18 cellular contexts compared by ENCODE assay signal in genomic region chr2:118843492-118844132, GRCh38. TPM values are rescaled to one million over a fixed set of nuclear protein-coding genes. Genes with fewer than 3 reads are reported as not detected.
A peak's percentile ranks its signal among the peaks of the same experiment; 100 is the strongest.
DNase-seq lines count a peak whose midpoint lies in the region; ATAC-seq, FAIRE-seq and TF ChIP-seq lines count a peak whose summit lies in the region.
"Had no signal": no experiment of that assay in that cellular context is flagged by ENCODE, and none has a peak within 500 bp of the region (broad histone marks: within the 10 kb centered on the region; RNA-seq: fewer than 3 reads in every experiment).

No MANE protein-coding gene starts in this region.

- H3K27ac Mint-ChIP-seq in CD8-positive, alpha-beta T cell: no peak overlapping the region
- no peak overlapping the region for H3K27ac Mint-ChIP-seq in osteocyte (ENCODE audit: unreplicated experiment)
- H3K27ac Mint-ChIP-seq: activated CD4-positive, alpha-beta T cell treated with anti-CD3 and anti-CD28 coated beads for 36 hours; memory B cell; T-helper 2 cell treated with Interferon-gamma antibody and Interleukin-4, amounts not matched to agents 5 μg/mL and 100 μg/mL, for 36 hours had no signal

- FAIRE-seq in GM19239 (lab: Jason Lieb, UNC): no peak

- no peaks in the 10 kb centered on the region for H3K9me3 Mint-ChIP-seq in CD8-positive, alpha-beta T cell
- H3K9me3 Mint-ChIP-seq in osteocyte (ENCODE audit: unreplicated experiment): no peaks in the 10 kb centered on the region
- H3K9me3 Mint-ChIP-seq: memory B cell; T-helper 2 cell treated with Interferon-gamma antibody and Interleukin-4, amounts not matched to agents 5 μg/mL and 100 μg/mL, for 36 hours had no signal

- TF ChIP-seq CTCF in CD8-positive, alpha-beta T cell (IDR thresholded peaks at IDR 0.05): no peak
- TF ChIP-seq CTCF in fibroblast of the aortic adventitia (IDR thresholded peaks at IDR 0.05; ENCODE audit: insufficient read depth, low read length) (no peak), osteocyte (IDR thresholded peaks at IDR 0.05) (no peak)

- 3% methylated on average over 10 of the region's 10 CpGs for WGBS in HUES64

- no peak for ATAC-seq in CD8-positive, alpha-beta T cell
- ATAC-seq: activated CD4-positive, alpha-beta T cell treated with anti-CD3 and anti-CD28 coated beads for 36 hours had no signal

- no peaks in the 10 kb centered on the region for H3K36me3 ChIP-seq in CD8-positive, alpha-beta T cell (ENCODE audit: insufficient read depth, low read length)
- no peaks in the 10 kb centered on the region for H3K36me3 ChIP-seq in HUES64 (ENCODE audit: insufficient read depth, low read length)
- H3K36me3 ChIP-seq: thoracic aorta had no signal

- no peaks in the 10 kb centered on the region for H3K9me3 ChIP-seq in CD8-positive, alpha-beta T cell (ENCODE audit: low read length)
- no peaks in the 10 kb centered on the region for H3K9me3 ChIP-seq in HUES64 (ENCODE audit: insufficient read depth, low read depth, low read length)
- H3K9me3 ChIP-seq: thoracic aorta had no signal

- CTCF ChIA-PET in CD8-positive, alpha-beta T cell (lab: Charles Lee): interaction anchor here (1.5 kb wide), 1 partner anchor 12 kb away, joined by 5 read pairs; no protein-coding TSS in a partner anchor

- no peak for DNase-seq in CD8-positive, alpha-beta T cell
- DNase-seq in fibroblast of the aortic adventitia (ENCODE audit: low read depth) (no peak), osteocyte (ENCODE audit: extremely low spot score, unreplicated experiment) (peak; percentile 53), NCI-H1105 treated with DMSO at 0.1 percent for 48 hours (lab: John Stamatoyannopoulos, UW) (no peak), GM19239 (ENCODE audit: insufficient read length, low spot score) (no peak)
- DNase-seq in activated CD4-positive, alpha-beta T cell treated with anti-CD3 and anti-CD28 coated beads, Interleukin-2, amount 50 U/mL, for 4 hours: no peak
- no peak for DNase-seq in activated effector memory CD4-positive, alpha-beta T cell treated with anti-CD3 and anti-CD28 coated beads, Interleukin-2, amount 50 U/mL, for 16 hours
- DNase-seq: activated CD4-positive, alpha-beta T cell treated with anti-CD3 and anti-CD28 coated beads for 36 hours; activated T-cell treated with anti-CD3 and anti-CD28 coated beads, Interleukin-2, amount 50 U/mL, for 48 hours; aorta; NCI-H187; NCI-H748 treated with DMSO at 0.1 percent for 48 hours had no signal

- H3K4me3 Mint-ChIP-seq in CD8-positive, alpha-beta T cell: peak overlapping the region; percentile 22
- H3K4me3 Mint-ChIP-seq in osteocyte (ENCODE audit: unreplicated experiment): no peak overlapping the region
- H3K4me3 Mint-ChIP-seq: T-helper 2 cell treated with Interferon-gamma antibody and Interleukin-4, amounts not matched to agents 5 μg/mL and 100 μg/mL, for 36 hours had no signal

- no peaks in the 10 kb centered on the region for H3K36me3 Mint-ChIP-seq in CD8-positive, alpha-beta T cell
- H3K36me3 Mint-ChIP-seq in osteocyte (ENCODE audit: unreplicated experiment): no peaks in the 10 kb centered on the region
- H3K36me3 Mint-ChIP-seq: memory B cell had no signal

- no peak overlapping the region for H3K9ac ChIP-seq in HUES64 (ENCODE audit: low read depth, low read length)

- intact Hi-C loops in CD8-positive, alpha-beta T cell (cut with DNase I, micrococcal nuclease): no loop called here

- no peak overlapping the region for H3K27ac ChIP-seq in CD8-positive, alpha-beta T cell (ENCODE audit: low read depth, low read length)
- no peak overlapping the region for H3K27ac ChIP-seq in HUES64 (ENCODE audit: low read depth, low read length)
- H3K27ac ChIP-seq: thoracic aorta had no signal

- H3K4me1 Mint-ChIP-seq in CD8-positive, alpha-beta T cell (ENCODE audit: low read depth): peaks cover 28% of the 10 kb centered on the region
- peaks cover 24% of the 10 kb centered on the region for H3K4me1 Mint-ChIP-seq in osteocyte (ENCODE audit: unreplicated experiment)

- peaks cover 62% of the 10 kb centered on the region for H3K27me3 ChIP-seq in CD8-positive, alpha-beta T cell (ENCODE audit: insufficient read depth, low read length)
- H3K27me3 ChIP-seq in HUES64 (ENCODE audit: insufficient read depth, low read length): peaks cover 100% of the 10 kb centered on the region

- POLR2A ChIA-PET in CD8-positive, alpha-beta T cell (lab: Charles Lee): interaction anchor here (0.6 kb wide), 1 partner anchor 565 kb away, joined by 4 read pairs; no protein-coding TSS in a partner anchor

- H3K4me1 ChIP-seq in CD8-positive, alpha-beta T cell (ENCODE audit: insufficient read depth, low read length): peaks cover 30% of the 10 kb centered on the region
- peaks cover 19% of the 10 kb centered on the region for H3K4me1 ChIP-seq in HUES64 (ENCODE audit: insufficient read depth, low read length)

- H3K4me3 ChIP-seq in CD8-positive, alpha-beta T cell (ENCODE audit: low read depth, low read length): no peak overlapping the region
- peak overlapping the region; percentile 24; the same call in 1 of the 2 replicates for H3K4me3 ChIP-seq in HUES64 (ENCODE audit: low read length)
- peak overlapping the region; percentile 66 for H3K4me3 ChIP-seq in fibroblast of the aortic adventitia (ENCODE audit: low read depth, low read length)

- H3K27me3 Mint-ChIP-seq in CD8-positive, alpha-beta T cell (ENCODE audit: low read depth): peaks cover 74% of the 10 kb centered on the region
- peaks cover 78% of the 10 kb centered on the region for H3K27me3 Mint-ChIP-seq in osteocyte (ENCODE audit: unreplicated experiment)

RNA-seq across cellular contexts. Expression of gene EN1, which starts 3.8 kb away (rescaled TPM):
- not detected for total RNA-seq in CD8-positive, alpha-beta T cell
- polyA plus RNA-seq in HUES64 (2013, experiment 1 of 2): 0.35 TPM
- polyA plus RNA-seq in HUES64 (2013, experiment 2 of 2): 0.25 TPM
- total RNA-seq in fibroblast of the aortic adventitia (ENCODE audit: low replicate concordance): 0.63 and 0.90 TPM in 2 replicates
- total RNA-seq in osteocyte: not detected in 2 replicates
- total RNA-seq: activated CD4-positive, alpha-beta T cell treated with anti-CD3 and anti-CD28 coated beads for 36 hours; aorta; dermis microvascular lymphatic vessel endothelial cell; thoracic aorta had no signal
- polyA plus RNA-seq: aorta, BJ had no signal
